ENCODE assay signal across 7 cellular contexts in genomic region chr5:140109050-140109817, GRCh38. TPM values are rescaled to one million over a fixed set of nuclear protein-coding genes. Genes with fewer than 3 reads are reported as not detected.
DNase-seq lines count a peak whose midpoint lies in the region; ATAC-seq and TF ChIP-seq lines count a peak whose summit lies in the region.

No MANE protein-coding gene starts in this region.

- H3K4me3 ChIP-seq in GM12875 (ENCODE audit: low read depth, low read length), result peak overlapping the region; percentile 68
- H3K4me3 ChIP-seq in SJSA1, result peak overlapping the region; percentile 71
- H3K4me3 ChIP-seq in fibroblast of the aortic adventitia (ENCODE audit: low read depth, low read length), result peak overlapping the region; percentile 92
- H3K4me3 ChIP-seq in skeletal muscle satellite cell (ENCODE audit: low read length), result peak overlapping the region; percentile 78

- DNase-seq in SJSA1 (ENCODE audit: low read depth in 1 of 2, low spot score in 2 of 2) (no peak), fibroblast of the aortic adventitia (ENCODE audit: low read depth) (peak; percentile 49), SW 1271 (lab: John Stamatoyannopoulos, UW) (no peak), NCI-H2107 treated with DMSO at 0.1 percent for 48 hours (lab: John Stamatoyannopoulos, UW; ENCODE audit: unreplicated experiment) (no peak)

- no peak overlapping the region for H3K27ac ChIP-seq in SJSA1

- H3K27me3 ChIP-seq in SJSA1 (replicated peaks), result peaks cover 10% of the 10 kb centered on the region
- no peaks in the 10 kb centered on the region for H3K27me3 ChIP-seq in skeletal muscle satellite cell (ENCODE audit: control insufficient read depth, insufficient read depth, low read length)

- no peak for ATAC-seq in HG03521 (IDR thresholded peaks at IDR 0.05; ENCODE audit: unreplicated experiment)

- H3K36me3 ChIP-seq in SJSA1, result peaks cover under 1% of the 10 kb centered on the region
- H3K36me3 ChIP-seq in skeletal muscle satellite cell (ENCODE audit: insufficient read depth, low read length), result no peaks in the 10 kb centered on the region

- H3K9ac ChIP-seq in skeletal muscle satellite cell (ENCODE audit: low read depth, low read length), result peak overlapping the region; percentile 88

- H3K4me1 ChIP-seq in SJSA1 (replicated peaks) (peaks cover 28% of the 10 kb centered on the region), skeletal muscle satellite cell (ENCODE audit: control insufficient read depth, insufficient read depth, low read length) (peaks cover 30% of the 10 kb centered on the region)

- H3K9me3 ChIP-seq in SJSA1 (replicated peaks) (no peaks in the 10 kb centered on the region), skeletal muscle satellite cell (replicated peaks; ENCODE audit: low read length) (no peaks in the 10 kb centered on the region)

- no peak for TF ChIP-seq CTCF in GM12875 (IDR thresholded peaks at IDR 0.05; ENCODE audit: borderline replicate concordance, insufficient read depth, low read depth, low read length)
- no peak for TF ChIP-seq CTCF in fibroblast of the aortic adventitia (IDR thresholded peaks at IDR 0.05; ENCODE audit: insufficient read depth, low read length)

- peak overlapping the region; percentile 92 for H3K4me2 ChIP-seq in skeletal muscle satellite cell (ENCODE audit: low read length)

RNA-seq across cellular contexts. Expression of gene PURA, which starts 4.7 kb away (rescaled TPM):
- total RNA-seq in SJSA1 (2014; rRNA removed; shearing (Covaris generic)), result 13.3 and 16.7 TPM in 2 replicates
- 30.4 and 33.8 TPM in 2 replicates for total RNA-seq in fibroblast of the aortic adventitia (ENCODE audit: low replicate concordance)
- total RNA-seq in skeletal muscle satellite cell (2012; rRNA removed), result 12.7 and 13.4 TPM in 2 replicates

RNA-seq across cellular contexts. Expression of gene IGIP, which starts 16.5 kb away (rescaled TPM):
- total RNA-seq in SJSA1 (2014; rRNA removed; shearing (Covaris generic)), result 4.7 and 5.5 TPM in 2 replicates
- 7.8 and 13.7 TPM in 2 replicates for total RNA-seq in fibroblast of the aortic adventitia (ENCODE audit: low replicate concordance)
- total RNA-seq in skeletal muscle satellite cell (2012; rRNA removed), result 3.7 and 4.1 TPM in 2 replicates
